16 cellular contexts compared by ENCODE assay signal in the genomic region with DNA sequence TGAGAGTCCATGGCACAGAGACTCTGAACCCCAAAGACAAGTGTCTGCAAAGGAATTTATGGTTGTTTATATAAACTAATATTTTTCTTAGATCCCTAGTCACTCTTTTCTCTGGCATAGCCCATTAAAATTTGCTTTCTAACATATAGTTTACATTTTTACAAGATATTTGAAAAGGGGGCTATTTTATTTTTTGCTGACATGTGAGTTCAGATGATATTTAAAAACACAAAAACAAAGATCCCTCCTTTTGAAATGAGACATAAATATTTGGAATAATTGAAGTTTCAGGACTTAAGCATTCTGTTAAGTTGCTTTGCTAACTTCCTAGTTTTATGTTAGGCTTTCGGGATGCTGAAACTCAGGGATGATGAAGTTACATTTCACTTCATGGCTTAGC.
DNase-seq lines count a peak whose midpoint lies in the region; ATAC-seq and TF ChIP-seq lines count a peak whose summit lies in the region.
"Had no signal": no experiment of that assay in that cellular context is flagged by ENCODE, and none has a peak within 500 bp of the region (broad histone marks: within the 10 kb centered on the region; RNA-seq: fewer than 3 reads in every experiment).

No MANE protein-coding gene starts in this region.

- H3K27ac Mint-ChIP-seq in CD4-positive, alpha-beta T cell, result peak overlapping the region; percentile 90
- peak overlapping the region; percentile 92 for H3K27ac Mint-ChIP-seq in CD8-positive, alpha-beta T cell
- H3K27ac Mint-ChIP-seq in naive thymus-derived CD4-positive, alpha-beta T cell, result peak overlapping the region in 8 of 9 donors; percentile 89 to 98 (median 93)
- no peak overlapping the region for H3K27ac Mint-ChIP-seq in Caco-2 (ENCODE audit: unreplicated experiment)
- H3K27ac Mint-ChIP-seq: HFFc6 had no signal

- no peak for TF ChIP-seq CTCF in CD4-positive, alpha-beta T cell (IDR thresholded peaks at IDR 0.05)
- TF ChIP-seq CTCF in CD8-positive, alpha-beta T cell (IDR thresholded peaks at IDR 0.05), result no peak
- TF ChIP-seq CTCF in Caco-2 (IDR thresholded peaks at IDR 0.05; ENCODE audit: insufficient read depth in 1 of 2, low read depth in 1 of 2, low read length in 1 of 2, severe bottlenecking in 1 of 2, unreplicated experiment in 1 of 2), result no peak

- H3K36me3 ChIP-seq in CD8-positive, alpha-beta T cell (ENCODE audit: insufficient read depth, low read length), result no peaks in the 10 kb centered on the region
- H3K36me3 ChIP-seq in effector memory CD4-positive, alpha-beta T cell (ENCODE audit: control insufficient read depth, insufficient read depth, low read length), result peaks cover 12% of the 10 kb centered on the region
- peaks cover 0 to 5% (median 0%) of the 10 kb centered on the region in 3 experiments for H3K36me3 ChIP-seq in naive thymus-derived CD4-positive, alpha-beta T cell (ENCODE audit: control insufficient read depth in 2 of 3, insufficient read depth in 3 of 3, low read length in 3 of 3)
- H3K36me3 ChIP-seq in Caco-2 (ENCODE audit: control insufficient read depth, insufficient read depth, low read length), result no peaks in the 10 kb centered on the region
- H3K36me3 ChIP-seq: MG63 had no signal

- POLR2A ChIA-PET in CD4-positive, alpha-beta T cell (lab: Charles Lee), result interaction anchor here (2.2 to 4.0 kb wide), 3 partner anchors 14 to 85 kb away, joined by 8 to 59 read pairs (median 45); a partner anchor contains a TSS
- POLR2A ChIA-PET in CD8-positive, alpha-beta T cell (lab: Charles Lee), result interaction anchor here (4.3 kb wide), 1 partner anchor 85 kb away, joined by 34 read pairs; a partner anchor contains a TSS
- POLR2A ChIA-PET in naive thymus-derived CD4-positive, alpha-beta T cell (lab: Charles Lee), result interaction anchor here (0.8 to 2.9 kb wide), 4 partner anchors 12 to 38 kb away, joined by 5 to 28 read pairs (median 7); no protein-coding TSS in a partner anchor
- POLR2A ChIA-PET in Caco-2 (lab: Charles Lee), result no interaction called here

- H3K4me1 Mint-ChIP-seq in CD4-positive, alpha-beta T cell (ENCODE audit: low read depth), result peaks cover 90% of the 10 kb centered on the region
- peaks cover 75% of the 10 kb centered on the region for H3K4me1 Mint-ChIP-seq in CD8-positive, alpha-beta T cell (ENCODE audit: low read depth)
- peaks cover 43 to 88% (median 78%) of the 10 kb centered on the region in 7 donors for H3K4me1 Mint-ChIP-seq in naive thymus-derived CD4-positive, alpha-beta T cell
- peaks cover 13% of the 10 kb centered on the region for H3K4me1 Mint-ChIP-seq in Caco-2 (ENCODE audit: low read depth, unreplicated experiment)

- CTCF ChIA-PET in CD4-positive, alpha-beta T cell (lab: Charles Lee), result no interaction called here
- CTCF ChIA-PET in CD8-positive, alpha-beta T cell (lab: Charles Lee), result no interaction called here
- CTCF ChIA-PET in naive thymus-derived CD4-positive, alpha-beta T cell (lab: Charles Lee), result no interaction called here
- CTCF ChIA-PET in Caco-2 (lab: Charles Lee), result no interaction called here

- peak overlapping the region; percentile 59 for H3K27ac ChIP-seq in CD4-positive, alpha-beta T cell (ENCODE audit: low read depth, low read length)
- no peak overlapping the region for H3K27ac ChIP-seq in CD8-positive, alpha-beta T cell (ENCODE audit: low read depth, low read length)
- H3K27ac ChIP-seq in effector memory CD4-positive, alpha-beta T cell (ENCODE audit: insufficient read depth, low read length, poor library complexity, severe bottlenecking), result peak overlapping the region; percentile 72
- H3K27ac ChIP-seq in naive thymus-derived CD4-positive, alpha-beta T cell (ENCODE audit: low read depth, low read length), result peak overlapping the region; percentile 71
- H3K27ac ChIP-seq: PC-9 had no signal

- peaks cover 10% of the 10 kb centered on the region for H3K9me3 Mint-ChIP-seq in CD4-positive, alpha-beta T cell
- peaks cover 3% of the 10 kb centered on the region for H3K9me3 Mint-ChIP-seq in CD8-positive, alpha-beta T cell
- H3K9me3 Mint-ChIP-seq in naive thymus-derived CD4-positive, alpha-beta T cell, result peaks cover 0 to 13% (median 4%) of the 10 kb centered on the region in 11 donors
- H3K9me3 Mint-ChIP-seq in Caco-2 (ENCODE audit: unreplicated experiment), result no peaks in the 10 kb centered on the region
- H3K9me3 Mint-ChIP-seq: HFFc6 had no signal

- peaks cover 80% of the 10 kb centered on the region for H3K36me3 Mint-ChIP-seq in CD4-positive, alpha-beta T cell (ENCODE audit: low read depth)
- H3K36me3 Mint-ChIP-seq in CD8-positive, alpha-beta T cell, result peaks cover 40% of the 10 kb centered on the region
- H3K36me3 Mint-ChIP-seq in naive thymus-derived CD4-positive, alpha-beta T cell, result peaks cover 13 to 45% (median 38%) of the 10 kb centered on the region in 5 donors
- no peaks in the 10 kb centered on the region for H3K36me3 Mint-ChIP-seq in Caco-2 (ENCODE audit: insufficient read depth, unreplicated experiment)

- ATAC-seq in CD4-positive, alpha-beta T cell (ENCODE audit: poor library complexity), result no peak
- ATAC-seq in CD8-positive, alpha-beta T cell, result no peak
- no peak for ATAC-seq in naive thymus-derived CD4-positive, alpha-beta T cell
- ATAC-seq in SK-N-SH treated with all-trans-retinoic acid at 6 μM for 48 hours, result no peak

- H3K4me1 ChIP-seq in CD8-positive, alpha-beta T cell (ENCODE audit: insufficient read depth, low read length), result peaks cover 63% of the 10 kb centered on the region
- peaks cover 38% of the 10 kb centered on the region for H3K4me1 ChIP-seq in effector memory CD4-positive, alpha-beta T cell (ENCODE audit: control insufficient read depth, insufficient read depth, low read length, poor library complexity, severe bottlenecking)
- peaks cover 59 to 71% of the 10 kb centered on the region in 2 donors for H3K4me1 ChIP-seq in naive thymus-derived CD4-positive, alpha-beta T cell (ENCODE audit: control insufficient read depth in 2 of 2, insufficient read depth in 2 of 2, low read length in 2 of 2)
- H3K4me1 ChIP-seq in Caco-2, result peaks cover 22% of the 10 kb centered on the region

- BruUV-seq in Caco-2 (replicated peaks; lab: Mats Ljungman, UMichigan), result no TSS peak

- intact Hi-C loops in CD4-positive, alpha-beta T cell (cut with DNase I, micrococcal nuclease), result loop anchor here in 1 of 2 experiments (5.0 kb wide), 2 partner anchors 36 to 86 kb away; a partner anchor contains a TSS
- intact Hi-C loops in CD8-positive, alpha-beta T cell (cut with DNase I, micrococcal nuclease), result no loop called here
- intact Hi-C loops in naive thymus-derived CD4-positive, alpha-beta T cell (cut with micrococcal nuclease), result no loop called here
- intact Hi-C loops in Caco-2 (cut with micrococcal nuclease; ENCODE audit: unreplicated experiment), result no loop called here

- no peak for DNase-seq in CD4-positive, alpha-beta T cell
- no peak for DNase-seq in CD8-positive, alpha-beta T cell
- DNase-seq in effector memory CD4-positive, alpha-beta T cell, result no peak
- no peak for DNase-seq in naive thymus-derived CD4-positive, alpha-beta T cell
- no peak for DNase-seq in Caco-2
- no peak for DNase-seq in NCI-H524 treated with DMSO at 0.1 percent for 48 hours (lab: John Stamatoyannopoulos, UW)
- no peak for DNase-seq in KG1 (lab: John Stamatoyannopoulos, UW)
- DNase-seq: COR-L47, HFFc6, MG63, NCI-H1092 treated with DMSO at 0.1 percent for 48 hours, NCI-H1694 treated with DMSO at 0.1 percent for 48 hours, NCI-H446, NCI-H774, PC-9 had no signal

- H3K27me3 ChIP-seq in CD4-positive, alpha-beta T cell (ENCODE audit: control insufficient read depth, insufficient read depth, low read length), result no peaks in the 10 kb centered on the region
- H3K27me3 ChIP-seq in CD8-positive, alpha-beta T cell (ENCODE audit: insufficient read depth, low read length), result no peaks in the 10 kb centered on the region
- H3K27me3 ChIP-seq in effector memory CD4-positive, alpha-beta T cell (replicated peaks; ENCODE audit: control insufficient read depth, insufficient read depth, low read length, poor library complexity, severe bottlenecking), result no peaks in the 10 kb centered on the region
- no peaks in the 10 kb centered on the region for H3K27me3 ChIP-seq in naive thymus-derived CD4-positive, alpha-beta T cell (ENCODE audit: control insufficient read depth in 2 of 2, insufficient read depth in 2 of 2, low read length in 2 of 2)
- H3K27me3 ChIP-seq in Caco-2 (replicated peaks; ENCODE audit: control insufficient read depth, insufficient read depth, low read length), result no peaks in the 10 kb centered on the region
- H3K27me3 ChIP-seq: MG63 had no signal

- peak overlapping the region; percentile 8 for H3K4me3 Mint-ChIP-seq in CD4-positive, alpha-beta T cell
- no peak overlapping the region for H3K4me3 Mint-ChIP-seq in CD8-positive, alpha-beta T cell
- peak overlapping the region in 2 of 10 donors; percentile 52 to 69 for H3K4me3 Mint-ChIP-seq in naive thymus-derived CD4-positive, alpha-beta T cell
- no peak overlapping the region for H3K4me3 Mint-ChIP-seq in Caco-2 (ENCODE audit: unreplicated experiment)
- H3K4me3 Mint-ChIP-seq: HFFc6 had no signal

- no peaks in the 10 kb centered on the region for H3K9me3 ChIP-seq in CD4-positive, alpha-beta T cell (ENCODE audit: control insufficient read depth, low read length)
- no peaks in the 10 kb centered on the region for H3K9me3 ChIP-seq in CD8-positive, alpha-beta T cell (ENCODE audit: low read length)
- no peaks in the 10 kb centered on the region for H3K9me3 ChIP-seq in effector memory CD4-positive, alpha-beta T cell (ENCODE audit: control insufficient read depth, low read length)
- H3K9me3 ChIP-seq in naive thymus-derived CD4-positive, alpha-beta T cell (ENCODE audit: control insufficient read depth in 2 of 3, low read length in 3 of 3), result no peaks in the 10 kb centered on the region
- no peaks in the 10 kb centered on the region for H3K9me3 ChIP-seq in Caco-2
- H3K9me3 ChIP-seq: MG63 had no signal

- no peak overlapping the region for H3K4me3 ChIP-seq in CD8-positive, alpha-beta T cell (ENCODE audit: low read depth, low read length)
- no peak overlapping the region for H3K4me3 ChIP-seq in effector memory CD4-positive, alpha-beta T cell (ENCODE audit: insufficient read depth, low read depth, low read length, poor library complexity, severe bottlenecking)
- H3K4me3 ChIP-seq in naive thymus-derived CD4-positive, alpha-beta T cell (ENCODE audit: low read length), result no peak overlapping the region
- no peak overlapping the region for H3K4me3 ChIP-seq in Caco-2 (ENCODE audit: low read depth, low read length)
- H3K4me3 ChIP-seq: MG63, PC-9 had no signal

- no peaks in the 10 kb centered on the region for H3K27me3 Mint-ChIP-seq in CD4-positive, alpha-beta T cell
- H3K27me3 Mint-ChIP-seq in CD8-positive, alpha-beta T cell (ENCODE audit: low read depth), result no peaks in the 10 kb centered on the region
- H3K27me3 Mint-ChIP-seq in naive thymus-derived CD4-positive, alpha-beta T cell, result no peaks in the 10 kb centered on the region
- no peaks in the 10 kb centered on the region for H3K27me3 Mint-ChIP-seq in Caco-2 (ENCODE audit: insufficient read depth, unreplicated experiment)
